Comparison of ENCODE assay signal across 8 cellular contexts in genomic region chr7:28389504-28390385, GRCh38. TPM values are rescaled to one million over a fixed set of nuclear protein-coding genes. Genes with fewer than 3 reads are reported as not detected.
DNase-seq lines count a peak whose midpoint lies in the region; ATAC-seq, FAIRE-seq and TF ChIP-seq lines count a peak whose summit lies in the region.

No MANE protein-coding gene starts in this region.

- DNase-seq in D721Med (ENCODE audit: insufficient read length, low spot score) (no peak), dorsolateral prefrontal cortex (peak in 1 of 10 donors; percentile 33), mesothelial cell of epicardium (ENCODE audit: low spot score in 2 of 2, unreplicated experiment in 2 of 2) (no peak), HuH-7 (ENCODE audit: low spot score) (no peak)
- peak; percentile 59 for DNase-seq in Jurkat, Clone E6-1 (ENCODE audit: low read depth, low spot score)

- no peak for ATAC-seq in GM18873 (IDR thresholded peaks at IDR 0.05; ENCODE audit: low FRiP score, unreplicated experiment)
- no peak for ATAC-seq in activated T-helper 17 cell treated with anti-CD3 and anti-CD28 coated beads, Interleukin-2, amount 50 U/mL, for 72 hours (replicated peaks)

- H3K27ac ChIP-seq in OCI-LY1 (ENCODE audit: low read depth, low read length, poor library complexity, severe bottlenecking) (no peak overlapping the region), dorsolateral prefrontal cortex (peak overlapping the region in 34 of 59 donors; percentile 0 to 79 (median 52))

- no peaks in the 10 kb centered on the region for H3K9me3 ChIP-seq in OCI-LY1 (ENCODE audit: low read length)

- H3K27me3 ChIP-seq in OCI-LY1 (ENCODE audit: insufficient read depth, low read length) (no peaks in the 10 kb centered on the region; the same call in 1 of the 2 replicates), dorsolateral prefrontal cortex (peaks cover 0 to 4% (median 0%) of the 10 kb centered on the region in 45 donors)

- no peaks in the 10 kb centered on the region for H3K36me3 Mint-ChIP-seq in mesothelial cell of epicardium
- no peaks in the 10 kb centered on the region for H3K36me3 Mint-ChIP-seq in activated T-helper 17 cell treated with anti-CD3 and anti-CD28 coated beads, Interleukin-2, amount 50 U/mL, for 72 hours (ENCODE audit: low read depth)

- H3K4me2 ChIP-seq in OCI-LY1 (ENCODE audit: low read length), result no peak overlapping the region

- H3K79me2 ChIP-seq in OCI-LY1 (ENCODE audit: insufficient read depth, low read length), result no peaks in the 10 kb centered on the region

- no peaks in the 10 kb centered on the region for H4K20me1 ChIP-seq in OCI-LY1 (ENCODE audit: insufficient read depth, low read length)

- H3K4me1 Mint-ChIP-seq in mesothelial cell of epicardium, result peaks cover 27% of the 10 kb centered on the region
- no peaks in the 10 kb centered on the region for H3K4me1 Mint-ChIP-seq in activated T-helper 17 cell treated with anti-CD3 and anti-CD28 coated beads, Interleukin-2, amount 50 U/mL, for 72 hours

- peaks cover 3% of the 10 kb centered on the region for H3K9me3 Mint-ChIP-seq in mesothelial cell of epicardium
- no peaks in the 10 kb centered on the region for H3K9me3 Mint-ChIP-seq in activated T-helper 17 cell treated with anti-CD3 and anti-CD28 coated beads, Interleukin-2, amount 50 U/mL, for 72 hours

- TF ChIP-seq CTCF in D721Med (IDR thresholded peaks at IDR 0.05; ENCODE audit: insufficient read depth, missing control alignments) (peak; percentile 58), OCI-LY1 (IDR thresholded peaks at IDR 0.05; ENCODE audit: low read length) (peak; percentile 95), dorsolateral prefrontal cortex (IDR thresholded peaks at IDR 0.05 in 54 of 56, conservative IDR thresholded peaks at IDR 0.05 in 2 of 56; ENCODE audit: low read depth in 1 of 56, partially characterized antibody in 56 of 56) (peak; percentile 73 to 92 (median 84)), mesothelial cell of epicardium (IDR thresholded peaks at IDR 0.05; ENCODE audit: unreplicated experiment) (peak; percentile 88)

- FAIRE-seq in D721Med (lab: Jason Lieb, UNC), result no peak

- intact Hi-C loops in dorsolateral prefrontal cortex (cut with DNase I), result loop anchor here (2.0 to 10.0 kb wide), 7 partner anchors 85 to 535 kb away; no protein-coding TSS in a partner anchor

- H3K4me3 Mint-ChIP-seq in mesothelial cell of epicardium, result peak overlapping the region; percentile 66
- no peak overlapping the region for H3K4me3 Mint-ChIP-seq in activated T-helper 17 cell treated with anti-CD3 and anti-CD28 coated beads, Interleukin-2, amount 50 U/mL, for 72 hours

- H3K36me3 ChIP-seq in OCI-LY1 (ENCODE audit: insufficient read depth, low read length), result no peaks in the 10 kb centered on the region

- H3K4me1 ChIP-seq in OCI-LY1 (ENCODE audit: insufficient read depth, low read length, severe bottlenecking), result peaks cover 4% of the 10 kb centered on the region

- H3K27me3 Mint-ChIP-seq in mesothelial cell of epicardium (ENCODE audit: low read depth), result peaks cover 5% of the 10 kb centered on the region
- H3K27me3 Mint-ChIP-seq in activated T-helper 17 cell treated with anti-CD3 and anti-CD28 coated beads, Interleukin-2, amount 50 U/mL, for 72 hours, result peaks cover 37% of the 10 kb centered on the region

- no peaks in the 10 kb centered on the region for H3K9me2 ChIP-seq in OCI-LY1 (ENCODE audit: low read depth, low read length)

- H3K4me3 ChIP-seq in Jurkat, Clone E6-1 (ENCODE audit: low read length), result no peak overlapping the region
- no peak overlapping the region for H3K4me3 ChIP-seq in OCI-LY1 (ENCODE audit: low read depth, low read length, poor library complexity, severe bottlenecking)
- peak overlapping the region in 58 of 59 donors; percentile 8 to 67 (median 44) for H3K4me3 ChIP-seq in dorsolateral prefrontal cortex

- H3K27ac Mint-ChIP-seq in mesothelial cell of epicardium, result peak overlapping the region; percentile 88
- no peak overlapping the region for H3K27ac Mint-ChIP-seq in activated T-helper 17 cell treated with anti-CD3 and anti-CD28 coated beads, Interleukin-2, amount 50 U/mL, for 72 hours

- no peak overlapping the region for H3K9ac ChIP-seq in OCI-LY1 (ENCODE audit: low read length)

- H2AFZ ChIP-seq in OCI-LY1 (ENCODE audit: low read length), result no peak overlapping the region

- H3F3A ChIP-seq in OCI-LY1 (ENCODE audit: insufficient read depth, low read length), result no peaks in the 10 kb centered on the region

RNA-seq across cellular contexts. Expression of gene CREB5, which starts 22.6 kb away (rescaled TPM):
- not detected for polyA plus RNA-seq in Jurkat, Clone E6-1 (2012; ENCODE audit: insufficient read depth, insufficient read length)
- total RNA-seq in dorsolateral prefrontal cortex (100 to 1,000 TPM in 1 of 120 experiments, 10 to 100 TPM in 117, 1 to 10 TPM in 2; 9.6 to 127 (median 30.7) TPM), mesothelial cell of epicardium (12.7 to 14.1 TPM (median 13.6 TPM) in 3 replicates)
- total RNA-seq in activated T-helper 17 cell treated with anti-CD3 and anti-CD28 coated beads, Interleukin-2, amount 50 U/mL, for 72 hours, result under 1 TPM in 1 of 2 donors, not detected in 1; 0.02 TPM

Comparison
In these comparisons a context has a peak if more than half of its experiments do, and no peak if none do; other contexts are left out.
1. H3K4me3 ChIP-seq: peak in dorsolateral prefrontal cortex (58 of 59); none in Jurkat, Clone E6-1 (single experiment) and OCI-LY1 (single experiment).
2. RNA of gene CREB5, which starts 22.6 kb away (total RNA-seq): 9.6 to 127 TPM in dorsolateral prefrontal cortex and 12.7 to 14.1 TPM in mesothelial cell of epicardium; 0.02 TPM in activated T-helper 17 cell treated with anti-CD3 and anti-CD28 coated beads, Interleukin-2, amount 50 U/mL, for 72 hours; every median in the first group is over 10 times any median in the second.
3. Peak in every context shown above with its lines, with median percentiles within 50 percentile points of each other: CTCF ChIP-seq.